In the genomic region with DNA sequence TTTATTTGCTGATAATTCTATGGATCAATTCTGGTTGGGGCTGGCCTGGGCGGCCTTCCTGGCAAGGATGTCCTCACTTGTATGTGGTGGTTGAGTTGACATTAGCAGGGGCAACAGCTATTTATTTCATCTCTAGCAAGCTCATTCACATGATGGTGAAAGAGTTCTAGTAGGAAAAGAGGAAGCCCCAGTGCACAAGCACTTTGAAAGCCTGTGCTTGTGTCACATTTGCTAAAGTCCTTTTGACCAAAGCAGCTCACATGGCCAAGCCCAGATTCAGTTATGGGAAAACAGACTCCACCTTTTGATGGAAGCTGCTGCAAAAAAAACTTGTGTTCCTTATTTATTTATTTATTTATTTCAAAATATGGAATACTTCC, we compare ENCODE assay signal across 10 cellular contexts.
"Had no signal": no experiment of that assay in that cellular context is flagged by ENCODE, and none has a peak within 500 bp of the region (broad histone marks: within the 10 kb centered on the region; RNA-seq: fewer than 3 reads in every experiment).

No MANE protein-coding gene starts in this region.

- H3K27me3 Mint-ChIP-seq: activated naive CD4-positive, alpha-beta T cell treated with anti-CD3 and anti-CD28 coated beads, Interleukin-2, amount 50 U/mL, for 24 hours; effector memory CD8-positive, alpha-beta T cell had no signal

- H3K4me2 ChIP-seq: hepatocyte had no signal

- H3K9me3 ChIP-seq: ovary, sigmoid colon had no signal

- DNase-seq: activated CD4-positive, alpha-beta T cell treated with anti-CD3 and anti-CD28 coated beads, Interleukin-2, amount 50 U/mL, for 1 hour; activated effector memory CD4-positive, alpha-beta T cell treated with Interleukin-2 at 50 U/mL for 16 hours; brain microvascular endothelial cell; effector memory CD8-positive, alpha-beta T cell; ovary; sigmoid colon; stimulated activated naive CD4-positive, alpha-beta T cell; trophoblast cell had no signal

- H3K4me3 Mint-ChIP-seq: activated naive CD4-positive, alpha-beta T cell treated with anti-CD3 and anti-CD28 coated beads, Interleukin-2, amount 50 U/mL, for 24 hours; effector memory CD8-positive, alpha-beta T cell had no signal

- H2AFZ ChIP-seq: hepatocyte had no signal

- H3K27ac Mint-ChIP-seq: activated naive CD4-positive, alpha-beta T cell treated with anti-CD3 and anti-CD28 coated beads, Interleukin-2, amount 50 U/mL, for 24 hours had no signal

- H3K4me3 ChIP-seq: hepatocyte, ovary, sigmoid colon had no signal

- H3K27me3 ChIP-seq: brain microvascular endothelial cell, hepatocyte, ovary, sigmoid colon had no signal

- H3K27ac ChIP-seq: brain microvascular endothelial cell, hepatocyte, ovary, sigmoid colon had no signal

- H3K36me3 ChIP-seq: brain microvascular endothelial cell, ovary had no signal

- ATAC-seq: effector memory CD8-positive, alpha-beta T cell had no signal
